Comparison of ENCODE assay signal across 28 cellular contexts in genomic region chr15:60275624-60276023, GRCh38.
DNase-seq lines count a peak whose midpoint lies in the region; ATAC-seq, FAIRE-seq and TF ChIP-seq lines count a peak whose summit lies in the region.
"Had no signal": no experiment of that assay in that cellular context is flagged by ENCODE, and none has a peak within 500 bp of the region (broad histone marks: within the 10 kb centered on the region; RNA-seq: fewer than 3 reads in every experiment).

No MANE protein-coding gene starts in this region.

- CTCF ChIA-PET in A549 (lab: Yijun Ruan, JAX): interaction anchor here (0.9 kb wide), 1 partner anchor 550 kb away, joined by 3 read pairs; no protein-coding TSS in a partner anchor
- CTCF ChIA-PET in WTC11 (lab: Charles Lee): interaction anchor here (1.0 kb wide), 1 partner anchor 51 kb away, joined by 3 read pairs; no protein-coding TSS in a partner anchor

- peaks cover 6% of the 10 kb centered on the region; the same call in 1 of the 2 replicates for H3K4me1 Mint-ChIP-seq in WTC11
- H3K4me1 Mint-ChIP-seq in activated naive CD8-positive, alpha-beta T cell treated with anti-CD3 and anti-CD28 coated beads for 36 hours: no peaks in the 10 kb centered on the region
- H3K4me1 Mint-ChIP-seq: CD4-positive, CD25-positive, alpha-beta regulatory T cell; T-cell had no signal

- H3K4me1 ChIP-seq in A549 (no peaks in the 10 kb centered on the region), kidney (ENCODE audit: control insufficient read depth in 1 of 2, insufficient read depth in 1 of 2, low read depth in 1 of 2, low read length in 2 of 2) (no peaks in the 10 kb centered on the region)
- H3K4me1 ChIP-seq: SJSA1 had no signal

- H3K9ac ChIP-seq in kidney (ENCODE audit: low read length in 2 of 2): no peak overlapping the region
- H3K9ac ChIP-seq: KMS-11 had no signal

- peaks cover 17% of the 10 kb centered on the region for H3K36me3 Mint-ChIP-seq in WTC11
- H3K36me3 Mint-ChIP-seq in activated naive CD8-positive, alpha-beta T cell treated with anti-CD3 and anti-CD28 coated beads for 36 hours: peaks cover 4% of the 10 kb centered on the region
- H3K36me3 Mint-ChIP-seq: CD4-positive, CD25-positive, alpha-beta regulatory T cell had no signal

- no peak for TF ChIP-seq POLR2A in A549 (IDR thresholded peaks at IDR 0.05; ENCODE audit: low read length)

- H3K4me3 ChIP-seq in A549: no peak overlapping the region
- no peak overlapping the region for H3K4me3 ChIP-seq in kidney (ENCODE audit: low read length in 2 of 2)
- H3K4me3 ChIP-seq: PC-9, SJSA1 had no signal

- ATAC-seq in A549 (no peak), WTC11 (no peak)
- ATAC-seq: T-cell had no signal

- no peak for TF ChIP-seq CTCF in A549 (IDR thresholded peaks at IDR 0.05)
- TF ChIP-seq CTCF in WTC11 (IDR thresholded peaks at IDR 0.05): no peak
- no peak for TF ChIP-seq CTCF in kidney (IDR thresholded peaks at IDR 0.05; ENCODE audit: borderline replicate concordance, extremely low read depth, insufficient read depth)

- H3K9me3 ChIP-seq in A549 (peaks cover 41% of the 10 kb centered on the region), kidney (ENCODE audit: control insufficient read depth in 1 of 2, low read length in 2 of 2) (peaks cover 0 to 13% of the 10 kb centered on the region in 2 donors)

- H3K27ac ChIP-seq in A549 (no peak overlapping the region), kidney (ENCODE audit: low read depth in 2 of 2, low read length in 2 of 2) (no peak overlapping the region)
- H3K27ac ChIP-seq: KMS-11, PC-9, SJSA1 had no signal

- DNase-seq in A172 (ENCODE audit: low spot score) (peak; percentile 2), A549 (ENCODE audit: low read depth in 1 of 2, low spot score in 1 of 2) (no peak), NCI-H2227 treated with DMSO at 0.1 percent for 48 hours (lab: John Stamatoyannopoulos, UW) (peak; percentile 0), WTC11 (ENCODE audit: low spot score) (no peak), kidney (no peak), GM19239 (ENCODE audit: insufficient read length, low spot score) (no peak)
- DNase-seq in activated naive CD8-positive, alpha-beta T cell treated with anti-CD3 and anti-CD28 coated beads for 36 hours: no peak
- DNase-seq: CD4-positive, CD25-positive, alpha-beta regulatory T cell; DMS79 treated with DMSO at 0.1 percent for 48 hours; GF-D8; H7; HFFc6; IMR-90; MM.1S; NCI-H1417 treated with DMSO at 0.1 percent for 48 hours; NCI-H1694 treated with DMSO at 0.1 percent for 48 hours; NCI-H2081; NCI-H446 treated with DMSO at 0.1 percent for 48 hours; NCI-H526; NCI-H82; NK-92 treated with Interleukin-12 subunit alpha and Interleukin-12 subunit beta, amount 100 ng/mL, for 24 hours; PC-9; Right ventricle myocardium superior; RPMI8226; T-cell had no signal

- H3K36me3 ChIP-seq in kidney (ENCODE audit: control insufficient read depth in 1 of 2, insufficient read depth in 2 of 2, low read length in 2 of 2): no peaks in the 10 kb centered on the region
- H3K36me3 ChIP-seq: SJSA1 had no signal

- H3K27ac Mint-ChIP-seq in WTC11: no peak overlapping the region
- H3K27ac Mint-ChIP-seq in activated naive CD8-positive, alpha-beta T cell treated with anti-CD3 and anti-CD28 coated beads for 36 hours: no peak overlapping the region
- H3K27ac Mint-ChIP-seq: CD4-positive, CD25-positive, alpha-beta regulatory T cell; HFFc6; T-cell had no signal

- H3K4me3 Mint-ChIP-seq in WTC11: no peak overlapping the region
- H3K4me3 Mint-ChIP-seq in activated naive CD8-positive, alpha-beta T cell treated with anti-CD3 and anti-CD28 coated beads for 36 hours: no peak overlapping the region
- H3K4me3 Mint-ChIP-seq: CD4-positive, CD25-positive, alpha-beta regulatory T cell; HFFc6; T-cell had no signal

- WGBS in A549 (ENCODE audit: missing lambda C conversion rate): 2% methylated on average over 3 of the region's 3 CpGs

- no peak for TF ChIP-seq EP300 in A549 (IDR thresholded peaks at IDR 0.05)

- peaks cover 48% of the 10 kb centered on the region for H3K9me3 Mint-ChIP-seq in WTC11
- H3K9me3 Mint-ChIP-seq in activated naive CD8-positive, alpha-beta T cell treated with anti-CD3 and anti-CD28 coated beads for 36 hours: peaks cover 12% of the 10 kb centered on the region

- peaks cover 2% of the 10 kb centered on the region for H3K27me3 Mint-ChIP-seq in WTC11 (ENCODE audit: low read depth)
- H3K27me3 Mint-ChIP-seq in activated naive CD8-positive, alpha-beta T cell treated with anti-CD3 and anti-CD28 coated beads for 36 hours: peaks cover 37% of the 10 kb centered on the region

- POLR2A ChIA-PET in A549 (lab: Yijun Ruan, JAX) (no interaction called here), WTC11 (lab: Charles Lee) (no interaction called here)

- intact Hi-C loops in kidney (cut with DNase I): no loop called here

- peak; percentile 98 for FAIRE-seq in A549 (lab: Jason Lieb, UNC)
- FAIRE-seq in kidney (lab: Jason Lieb, UNC): no peak
- FAIRE-seq in GM19239 (lab: Jason Lieb, UNC): no peak
- FAIRE-seq: GM12892 had no signal

- H3K4me2 ChIP-seq in A549: no peak overlapping the region
- H3K4me2 ChIP-seq: KMS-11, PC-9 had no signal

- no peak for TF ChIP-seq RAD21 in A549 (conservative IDR thresholded peaks at IDR 0.05 in 1 of 2, IDR thresholded peaks at IDR 0.05 in 1 of 2)

TF ChIP-seq in A549, 52 proteins besides CTCF, POLR2A, EP300 and RAD21:
- TF ChIP-seq RNF2 (IDR thresholded peaks at IDR 0.05; ENCODE audit: borderline replicate concordance, low read depth): no peak
- TF ChIP-seq RARB (CRISPR knock-in tag; IDR thresholded peaks at IDR 0.05): no peak
- no peak for TF ChIP-seq CBX2 (IDR thresholded peaks at IDR 0.05; ENCODE audit: borderline replicate concordance, low read depth)
- no peak for TF ChIP-seq KDM1A (IDR thresholded peaks at IDR 0.05; ENCODE audit: low read depth)
- no peak for TF ChIP-seq HOXB5 (CRISPR knock-in tag; IDR thresholded peaks at IDR 0.05)
- no peak for TF ChIP-seq GATA3 (IDR thresholded peaks at IDR 0.05; ENCODE audit: borderline replicate concordance)
- TF ChIP-seq ATOH8 (CRISPR knock-in tag; IDR thresholded peaks at IDR 0.05; ENCODE audit: low read depth): no peak
- TF ChIP-seq PHF8 (IDR thresholded peaks at IDR 0.05; ENCODE audit: borderline replicate concordance, low read depth): no peak
- no peak for TF ChIP-seq KDM5A (IDR thresholded peaks at IDR 0.05)
- TF ChIP-seq ZC3H11A (IDR thresholded peaks at IDR 0.05): no peak
- TF ChIP-seq MAFK (IDR thresholded peaks at IDR 0.05; ENCODE audit: partially characterized antibody): no peak

TF ChIP-seq in WTC11, 78 proteins besides CTCF, POLR2A, EP300 and RAD21:
- TF ChIP-seq ZNF317 (CRISPR knock-in tag; IDR thresholded peaks at IDR 0.05; ENCODE audit: borderline replicate concordance, low read depth) (peak; percentile 98), ZNF532 (CRISPR knock-in tag; IDR thresholded peaks at IDR 0.05; ENCODE audit: borderline replicate concordance) (no peak)

Comparison
In these comparisons a context has a peak if more than half of its experiments do, and no peak if none do; other contexts are left out.
1. DNase-seq: peak in A172 (single experiment) and NCI-H2227 treated with DMSO at 0.1 percent for 48 hours (single experiment); none in A549 (0 of 2), WTC11 (single experiment), activated naive CD8-positive, alpha-beta T cell treated with anti-CD3 and anti-CD28 coated beads for 36 hours (single experiment), kidney (single experiment) and GM19239 (single experiment).